Comparison of ENCODE assay signal across 21 cellular contexts in the genomic region with DNA sequence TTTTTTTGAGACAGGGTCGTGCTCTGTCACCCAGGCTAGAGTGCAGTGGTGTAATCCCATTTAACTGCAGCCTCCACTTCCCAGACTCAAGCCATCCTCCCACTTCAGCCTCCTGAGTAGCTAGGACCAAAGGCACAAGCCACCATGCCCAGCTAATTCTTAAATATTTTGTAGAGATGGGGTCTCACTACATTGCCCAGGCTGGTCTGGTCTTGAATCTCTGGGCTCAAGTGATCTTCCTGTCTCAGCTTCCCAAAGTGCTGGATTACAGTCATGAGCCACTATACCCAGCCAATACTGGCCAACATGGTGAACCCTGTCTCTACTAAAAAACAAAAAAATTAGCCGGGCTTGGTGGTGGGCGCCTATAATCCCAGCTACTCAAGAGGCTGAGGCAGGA. TPM values are rescaled to one million over a fixed set of nuclear protein-coding genes. Genes with fewer than 3 reads are reported as not detected.
DNase-seq lines count a peak whose midpoint lies in the region; ATAC-seq, FAIRE-seq and TF ChIP-seq lines count a peak whose summit lies in the region.
"Had no signal": no experiment of that assay in that cellular context is flagged by ENCODE, and none has a peak within 500 bp of the region (broad histone marks: within the 10 kb centered on the region; RNA-seq: fewer than 3 reads in every experiment).

No MANE protein-coding gene starts in this region.

- peaks cover 68% of the 10 kb centered on the region for H4K20me1 ChIP-seq in Loucy (ENCODE audit: insufficient read depth, low read length, poor library complexity, severe bottlenecking)
- H4K20me1 ChIP-seq in K562 (replicated peaks; ENCODE audit: control insufficient read depth, insufficient read depth, low read length) = no peaks in the 10 kb centered on the region
- no peaks in the 10 kb centered on the region for H4K20me1 ChIP-seq in MM.1S (ENCODE audit: insufficient read depth, low read length)

- intact Hi-C loops in K562 (cut with micrococcal nuclease) (loop anchor here (10.0 kb wide), 1 partner anchor 135 kb away; no protein-coding TSS in a partner anchor), posterior vena cava (cut with DNase I) (loop anchor here in 1 of 2 donors (10.0 kb wide), 1 partner anchor 135 kb away; no protein-coding TSS in a partner anchor)

- H3K79me2 ChIP-seq in Loucy (ENCODE audit: insufficient read depth, low read length) (peaks cover 87% of the 10 kb centered on the region), K562 (ENCODE audit: control insufficient read depth, insufficient read depth, low read length) (peaks cover 62% of the 10 kb centered on the region), MM.1S (ENCODE audit: low read length) (peaks cover 88% of the 10 kb centered on the region)

- H2AFZ ChIP-seq in Loucy (ENCODE audit: low read length) = no peak overlapping the region
- no peak overlapping the region for H2AFZ ChIP-seq in K562 (ENCODE audit: low read depth, low read length)
- H2AFZ ChIP-seq in MM.1S (ENCODE audit: low read length) = no peak overlapping the region
- H2AFZ ChIP-seq: GM23338 had no signal

- in situ Hi-C loops in K562 (cut with MboI) = no loop called here

- H3K9me2 ChIP-seq in Loucy (replicated peaks; ENCODE audit: low read depth, low read length) = no peaks in the 10 kb centered on the region
- H3K9me2 ChIP-seq in MM.1S (replicated peaks; ENCODE audit: insufficient read depth, low read length) = no peaks in the 10 kb centered on the region

- BruUV-seq in K562 (replicated peaks; lab: Mats Ljungman, UMichigan) = no TSS peak

- H3K4me2 ChIP-seq in Loucy (ENCODE audit: low read depth, low read length, poor library complexity, severe bottlenecking) = peak overlapping the region; percentile 97
- H3K4me2 ChIP-seq in K562 (ENCODE audit: insufficient read depth, low read length) = no peak overlapping the region
- no peak overlapping the region for H3K4me2 ChIP-seq in MM.1S (ENCODE audit: low read depth, low read length)
- H3K4me2 ChIP-seq: BLaER1, GM23338 had no signal

- peaks cover 6% of the 10 kb centered on the region for H3K9me1 ChIP-seq in K562 (ENCODE audit: control insufficient read depth, insufficient read depth, low read length)

- no peak for FAIRE-seq in K562 (lab: Jason Lieb, UNC)
- FAIRE-seq: D721Med, GM12878, GM19239 had no signal

- 87% methylated on average over 2 of the region's 3 CpGs for WGBS in K562 (ENCODE audit: insufficient coverage, low coverage, missing lambda C conversion rate)

- TF ChIP-seq EP300 in K562 (IDR thresholded peaks at IDR 0.05; ENCODE audit: low read length) = no peak

- TF ChIP-seq RAD21 in K562 (CRISPR knock-in tag; conservative IDR thresholded peaks at IDR 0.05 in 1 of 2, IDR thresholded peaks at IDR 0.05 in 1 of 2) = no peak

- H3K4me3 ChIP-seq in Loucy (ENCODE audit: low read length, poor library complexity, severe bottlenecking) = no peak overlapping the region
- H3K4me3 ChIP-seq in K562 = no peak overlapping the region
- H3K4me3 ChIP-seq in MM.1S (ENCODE audit: low read length) = no peak overlapping the region
- H3K4me3 ChIP-seq: BLaER1, GM12878, GM23338 had no signal

- H3F3A ChIP-seq in Loucy (ENCODE audit: low read depth) (peaks cover 8% of the 10 kb centered on the region; the same call in 1 of the 2 replicates), MM.1S (ENCODE audit: insufficient read depth, low read length) (peaks cover 14% of the 10 kb centered on the region)

- no peaks in the 10 kb centered on the region for H3K9me3 ChIP-seq in Loucy (ENCODE audit: insufficient read depth, low read depth, low read length)
- H3K9me3 ChIP-seq in K562 (replicated peaks; ENCODE audit: control insufficient read depth, insufficient read depth, low read depth, low read length) = no peaks in the 10 kb centered on the region
- no peaks in the 10 kb centered on the region for H3K9me3 ChIP-seq in MM.1S (replicated peaks; ENCODE audit: insufficient read depth, low read length)
- H3K9me3 ChIP-seq: BLaER1 had no signal

- CTCF ChIA-PET in K562 (lab: Yijun Ruan, JAX; ENCODE audit: low intra/inter-chr PET ratio) = no interaction called here

- TF ChIP-seq POLR2A in K562 (conservative IDR thresholded peaks at IDR 0.05) = no peak

- POLR2A ChIA-PET in K562 (lab: Yijun Ruan, JAX) = interaction anchor here (0.8 to 1.0 kb wide), 3 partner anchors 71 to 136 kb away, joined by 3 to 5 read pairs (median 3); no protein-coding TSS in a partner anchor

- no peak overlapping the region for H3K27ac ChIP-seq in K562 (ENCODE audit: extremely low read depth, low read depth, low read length)
- no peak overlapping the region for H3K27ac ChIP-seq in MM.1S (ENCODE audit: low read length)
- H3K27ac ChIP-seq: BLaER1, C4-2B had no signal

- ATAC-seq in K562 (no peak), GM21529 (IDR thresholded peaks at IDR 0.05; ENCODE audit: unreplicated experiment) (no peak)
- ATAC-seq: CD8-positive, alpha-beta T cell; GM12878; GM23338; HCT116 had no signal

- peaks cover 43% of the 10 kb centered on the region for H3K4me1 ChIP-seq in Loucy (ENCODE audit: insufficient read depth, low read length, poor library complexity, severe bottlenecking)
- H3K4me1 ChIP-seq in K562 (replicated peaks in 1 of 2; ENCODE audit: control insufficient read depth in 2 of 2, insufficient read depth in 2 of 2, low read length in 2 of 2) = peaks cover 0 to 15% of the 10 kb centered on the region in 2 experiments; a peak in 3 of 5 replicates
- H3K4me1 ChIP-seq in MM.1S (ENCODE audit: low read length) = peaks cover 17% of the 10 kb centered on the region

- H3K27me3 ChIP-seq in Loucy (ENCODE audit: insufficient read depth, low read length, poor library complexity, severe bottlenecking) (no peaks in the 10 kb centered on the region), K562 (ENCODE audit: control insufficient read depth in 2 of 2, insufficient read depth in 2 of 2, low read length in 2 of 2) (no peaks in the 10 kb centered on the region), MM.1S (replicated peaks; ENCODE audit: insufficient read depth, low read length) (no peaks in the 10 kb centered on the region)
- H3K27me3 ChIP-seq: BLaER1 had no signal

- H3K36me3 ChIP-seq in Loucy (ENCODE audit: insufficient read depth, low read length) (peaks cover 48% of the 10 kb centered on the region; the same call in 1 of the 2 replicates), K562 (ENCODE audit: control insufficient read depth, insufficient read depth, low read length) (peaks cover 79% of the 10 kb centered on the region), MM.1S (replicated peaks; ENCODE audit: insufficient read depth, low read length) (0 out of 2 replicates have a peak, but pooled peaks cover 4% of the 10 kb centered on the region)

- TF ChIP-seq CTCF in Loucy (conservative IDR thresholded peaks at IDR 0.05; ENCODE audit: low read length) = no peak
- TF ChIP-seq CTCF in K562 (IDR thresholded peaks at IDR 0.05 in 2 of 3, conservative IDR thresholded peaks at IDR 0.05 in 1 of 3; ENCODE audit: insufficient read depth in 2 of 3, low read depth in 1 of 3, low read length in 3 of 3) = no peak
- TF ChIP-seq CTCF in MM.1S (IDR thresholded peaks at IDR 0.05; ENCODE audit: low read length) = no peak

- no peak overlapping the region for H3K9ac ChIP-seq in Loucy (ENCODE audit: low read depth, low read length, poor library complexity, severe bottlenecking)
- no peak overlapping the region for H3K9ac ChIP-seq in K562 (ENCODE audit: insufficient read depth in 1 of 2, low read depth in 2 of 2, low read length in 2 of 2)
- no peak overlapping the region for H3K9ac ChIP-seq in MM.1S (ENCODE audit: low read length)
- H3K9ac ChIP-seq: BLaER1 had no signal

- DNase-seq in K562 (ENCODE audit: extremely low read depth in 1 of 4, low spot score in 3 of 4) (no peak), posterior vena cava (ENCODE audit: low spot score) (peak; percentile 13), MM.1S (no peak), COLO668 (lab: John Stamatoyannopoulos, UW; ENCODE audit: unreplicated experiment) (no peak)
- DNase-seq: CD4-positive, CD25-positive, alpha-beta regulatory T cell; CD8-positive, alpha-beta T cell; DMS 273 treated with DMSO at 0.1 percent for 48 hours; DMS79; EL; GDM1; H9; HFFc6 had no signal

RNA-seq across cellular contexts. Expression of a gene that starts 6.8 kb away (rescaled TPM):
- total RNA-seq in K562 (2011; cell fraction: chromatin; rRNA removed; ENCODE audit: low replicate concordance) = 36.9 and 67.4 TPM in 2 replicates
- total RNA-seq in K562 (2011; cell fraction: nucleolus; rRNA removed) = 27.3 and 27.6 TPM in 2 replicates
- total RNA-seq in K562 (2011; cell fraction: nucleoplasm; rRNA removed) = 38.6 and 45.7 TPM in 2 replicates
- total RNA-seq in K562 (2014; rRNA removed) = 17.3 and 20.9 TPM in 2 replicates
- total RNA-seq in K562 (2014; rRNA removed; fragmentation: Illumina TruSeq; extraction: Trizol) = 32.5 and 35.7 TPM in 2 replicates
- total RNA-seq in K562 (2015; rRNA removed; fragmentation: Illumina TruSeq; extraction: Trizol) = 29.6 and 30.8 TPM in 2 replicates
- total RNA-seq in K562 (2021) = 38.2 and 42.7 TPM in 2 replicates
- 59.6 and 67.8 TPM in 2 replicates for polyA plus RNA-seq in K562 (2011; rRNA removed)
- 38.6 and 51.2 TPM in 2 replicates for polyA plus RNA-seq in K562 (2011; cell fraction: cytosol; rRNA removed)
- 32.6 and 35.4 TPM in 2 replicates for polyA plus RNA-seq in K562 (2011; cell fraction: nucleus; rRNA removed)
- polyA plus RNA-seq in K562 (2012) = 26.1 and 26.8 TPM in 2 replicates
- 48.6 and 52.8 TPM in 2 replicates for polyA plus RNA-seq in K562 (2014; fragmentation: Illumina TruSeq; extraction: Trizol)
- 10 to 100 TPM; 10.9 to 11.6 TPM for polyA plus RNA-seq in K562 (2014; fragmentation: Nextera tagmentation; extraction: Ambion mirVana)
- 29.9 and 32.2 TPM in 2 replicates for polyA plus RNA-seq in K562 (2014; rRNA removed)
- 89.8 and 96.2 TPM in 2 replicates for polyA minus RNA-seq in K562 (2011; rRNA and poly(A)+ RNA removed)
- 29.1 and 35.7 TPM in 2 replicates for polyA minus RNA-seq in K562 (2011; cell fraction: cytosol; rRNA and poly(A)+ RNA removed)
- polyA minus RNA-seq in K562 (2011; cell fraction: nucleus; rRNA and poly(A)+ RNA removed) = 16.0 and 26.4 TPM in 2 replicates
- total RNA-seq in posterior vena cava = 10 to 100 TPM; 20.5 to 32.9 TPM

RNA-seq across cellular contexts. Expression of a gene that starts 59.1 kb away (rescaled TPM):
- total RNA-seq in K562 (2011; cell fraction: chromatin; rRNA removed; ENCODE audit: low replicate concordance) = 22.6 and 29.0 TPM in 2 replicates
- total RNA-seq in K562 (2011; cell fraction: nucleolus; rRNA removed) = 15.2 and 15.3 TPM in 2 replicates
- 17.5 and 19.2 TPM in 2 replicates for total RNA-seq in K562 (2011; cell fraction: nucleoplasm; rRNA removed)
- total RNA-seq in K562 (2014; rRNA removed) (9.4 and 12.5 TPM in 2 replicates), K562 (2014; rRNA removed; fragmentation: Illumina TruSeq; extraction: Trizol) (14.9 and 15.0 TPM in 2 replicates), K562 (2015; rRNA removed; fragmentation: Illumina TruSeq; extraction: Trizol) (16.1 and 16.7 TPM in 2 replicates), K562 (2021) (16.5 and 16.6 TPM in 2 replicates), posterior vena cava (10 to 100 TPM; 42.8 to 44.9 TPM)
- polyA plus RNA-seq in K562 (2011; rRNA removed) (33.4 and 33.7 TPM in 2 replicates), K562 (2014; fragmentation: Illumina TruSeq; extraction: Trizol) (24.9 and 28.9 TPM in 2 replicates), K562 (2014; fragmentation: Nextera tagmentation; extraction: Ambion mirVana) (1 to 10 TPM; 1.3 to 1.5 TPM), K562 (2014; rRNA removed) (18.3 and 21.6 TPM in 2 replicates)
- 27.3 and 28.0 TPM in 2 replicates for polyA plus RNA-seq in K562 (2011; cell fraction: cytosol; rRNA removed)
- 13.0 and 15.9 TPM in 2 replicates for polyA plus RNA-seq in K562 (2011; cell fraction: nucleus; rRNA removed)
- polyA plus RNA-seq in K562 (2012) = 15.6 and 16.1 TPM in 2 replicates
- polyA minus RNA-seq in K562 (2011; rRNA and poly(A)+ RNA removed) = 22.4 and 29.5 TPM in 2 replicates
- 13.3 and 14.4 TPM in 2 replicates for polyA minus RNA-seq in K562 (2011; cell fraction: cytosol; rRNA and poly(A)+ RNA removed)
- 4.0 and 8.6 TPM in 2 replicates for polyA minus RNA-seq in K562 (2011; cell fraction: nucleus; rRNA and poly(A)+ RNA removed)
